ENCODE assay signal across 10 cellular contexts in the genomic region with DNA sequence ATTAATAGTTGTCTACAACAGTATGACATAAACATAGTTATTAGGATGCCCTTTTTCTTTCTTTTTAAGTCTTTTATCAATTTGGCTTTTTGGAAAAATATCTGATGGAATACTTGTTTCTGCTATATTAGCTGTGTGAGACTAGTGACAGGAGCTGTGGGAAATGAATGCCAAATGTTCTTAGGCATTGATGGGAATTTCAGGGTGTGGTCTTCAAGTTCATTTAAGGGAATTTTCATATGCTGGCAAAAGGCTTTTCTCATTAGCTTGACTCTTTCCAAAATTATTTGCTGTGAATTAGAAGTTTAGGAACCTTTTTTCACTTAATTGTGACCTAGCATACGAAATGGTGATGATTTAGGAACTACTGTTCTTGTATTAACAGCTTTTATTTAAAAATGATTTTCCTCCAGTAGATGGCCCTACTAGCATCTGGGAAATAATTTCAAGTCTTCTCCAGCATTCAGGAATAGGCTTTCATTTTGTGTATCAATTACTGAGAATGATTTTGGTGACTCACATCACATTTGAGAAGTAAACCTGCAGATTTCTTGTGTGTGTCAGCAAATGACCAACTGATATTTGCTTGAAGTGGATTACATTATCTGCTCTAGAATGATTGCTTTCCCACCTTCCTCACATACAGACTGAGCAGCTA.
DNase-seq lines count a peak whose midpoint lies in the region; ATAC-seq, FAIRE-seq and TF ChIP-seq lines count a peak whose summit lies in the region.
"Had no signal": no experiment of that assay in that cellular context is flagged by ENCODE, and none has a peak within 500 bp of the region (broad histone marks: within the 10 kb centered on the region; RNA-seq: fewer than 3 reads in every experiment).

No MANE protein-coding gene starts in this region.

- no peak for FAIRE-seq in HTR-8/SVneo (lab: Jason Lieb, UNC)

- H3K4me1 ChIP-seq in BE2C (no peaks in the 10 kb centered on the region), body of pancreas (no peaks in the 10 kb centered on the region), Caco-2 (no peaks in the 10 kb centered on the region)
- H3K4me1 ChIP-seq in CD8-positive, alpha-beta memory T cell (ENCODE audit: insufficient read depth, low read length) = no peaks in the 10 kb centered on the region
- H3K4me1 ChIP-seq: ascending aorta had no signal

- 82 to 84% methylated on average over 1 of the region's 1 CpG for WGBS in body of pancreas, 2 donors

- H3K36me3 Mint-ChIP-seq in memory B cell (peaks cover 43% of the 10 kb centered on the region), Caco-2 (ENCODE audit: insufficient read depth, unreplicated experiment) (peaks cover 61% of the 10 kb centered on the region)
- peaks cover 9 to 80% (median 32%) of the 10 kb centered on the region in 3 donors for H3K36me3 Mint-ChIP-seq in CD8-positive, alpha-beta memory T cell

- peaks cover 34% of the 10 kb centered on the region for H3K36me3 ChIP-seq in BE2C
- H3K36me3 ChIP-seq in body of pancreas (replicated peaks in 1 of 2; ENCODE audit: insufficient read depth in 1 of 2, low read depth in 2 of 2) = peaks cover 4 to 14% of the 10 kb centered on the region in 2 donors
- no peaks in the 10 kb centered on the region for H3K36me3 ChIP-seq in Caco-2 (ENCODE audit: control insufficient read depth, insufficient read depth, low read length)
- H3K36me3 ChIP-seq in CD8-positive, alpha-beta memory T cell (ENCODE audit: insufficient read depth, low read length) = peaks cover 34% of the 10 kb centered on the region

- no peaks in the 10 kb centered on the region for H3K27me3 ChIP-seq in BE2C
- no peaks in the 10 kb centered on the region for H3K27me3 ChIP-seq in body of pancreas
- H3K27me3 ChIP-seq in Caco-2 (replicated peaks; ENCODE audit: control insufficient read depth, insufficient read depth, low read length) = no peaks in the 10 kb centered on the region
- H3K27me3 ChIP-seq in CD8-positive, alpha-beta memory T cell (ENCODE audit: insufficient read depth, low read length, poor library complexity, severe bottlenecking) = no peaks in the 10 kb centered on the region
- H3K27me3 ChIP-seq: ascending aorta had no signal

- CTCF ChIA-PET in Caco-2 (lab: Charles Lee) = interaction anchor here (0.8 kb wide), 1 partner anchor 13 kb away, joined by 3 read pairs; no protein-coding TSS in a partner anchor
- CTCF ChIA-PET in CD8-positive, alpha-beta memory T cell (lab: Charles Lee) = no interaction called here

- ATAC-seq in body of pancreas (no peak), memory B cell (ENCODE audit: low read depth) (no peak)

- TF ChIP-seq CTCF in BE2C (IDR thresholded peaks at IDR 0.05; ENCODE audit: low read depth, low read length) = peak; percentile 34
- peak in 5 of 7 experiments; percentile 23 to 63 (median 45) for TF ChIP-seq CTCF in body of pancreas (IDR thresholded peaks at IDR 0.05)
- TF ChIP-seq CTCF in Caco-2 (IDR thresholded peaks at IDR 0.05; ENCODE audit: insufficient read depth in 1 of 2, low read depth in 1 of 2, low read length in 1 of 2, severe bottlenecking in 1 of 2, unreplicated experiment in 1 of 2) = no peak

- DNase-seq in BE2C (no peak), HTR-8/SVneo (ENCODE audit: insufficient read length, low spot score) (peak; percentile 17), body of pancreas (no peak), memory B cell (ENCODE audit: low spot score in 2 of 2) (no peak), D341Med (ENCODE audit: low spot score) (no peak), Caco-2 (no peak)
- DNase-seq in CD8-positive, alpha-beta memory T cell = no peak
- DNase-seq: KG1; stimulated activated CD4-positive, alpha-beta T cell treated with anti-CD3 and anti-CD28 coated beads, Interleukin-12 subunit alpha, Interleukin-12 subunit beta, amount 100 ng/mL, for 4 hours had no signal

- H3K4me1 Mint-ChIP-seq in memory B cell (no peaks in the 10 kb centered on the region), Caco-2 (ENCODE audit: low read depth, unreplicated experiment) (no peaks in the 10 kb centered on the region)
- no peaks in the 10 kb centered on the region for H3K4me1 Mint-ChIP-seq in CD8-positive, alpha-beta memory T cell

- no peaks in the 10 kb centered on the region for H3K27me3 Mint-ChIP-seq in memory B cell
- no peaks in the 10 kb centered on the region for H3K27me3 Mint-ChIP-seq in Caco-2 (ENCODE audit: insufficient read depth, unreplicated experiment)
- H3K27me3 Mint-ChIP-seq in CD8-positive, alpha-beta memory T cell = no peaks in the 10 kb centered on the region

- no peak overlapping the region for H3K4me3 Mint-ChIP-seq in memory B cell
- H3K4me3 Mint-ChIP-seq in Caco-2 (ENCODE audit: unreplicated experiment) = no peak overlapping the region
- H3K4me3 Mint-ChIP-seq in CD8-positive, alpha-beta memory T cell = no peak overlapping the region

- no TSS peak for BruUV-seq in Caco-2 (replicated peaks; lab: Mats Ljungman, UMichigan)

- POLR2A ChIA-PET in Caco-2 (lab: Charles Lee) = no interaction called here
- POLR2A ChIA-PET in CD8-positive, alpha-beta memory T cell (lab: Charles Lee) = no interaction called here

- intact Hi-C loops in body of pancreas (cut with DNase I) = no loop called here
- intact Hi-C loops in Caco-2 (cut with micrococcal nuclease; ENCODE audit: unreplicated experiment) = no loop called here

- H3K27ac ChIP-seq in body of pancreas = no peak overlapping the region
- H3K27ac ChIP-seq in CD8-positive, alpha-beta memory T cell (ENCODE audit: low read depth, low read length) = no peak overlapping the region
- H3K27ac ChIP-seq: ascending aorta had no signal

- no peak overlapping the region for H3K4me3 ChIP-seq in BE2C (ENCODE audit: low read depth, low read length)
- H3K4me3 ChIP-seq in body of pancreas = no peak overlapping the region
- H3K4me3 ChIP-seq in Caco-2 (ENCODE audit: low read depth, low read length) = no peak overlapping the region
- H3K4me3 ChIP-seq in CD8-positive, alpha-beta memory T cell (ENCODE audit: low read length) = no peak overlapping the region
- H3K4me3 ChIP-seq: ascending aorta had no signal

- H3K9me3 ChIP-seq in BE2C (no peaks in the 10 kb centered on the region), body of pancreas (no peaks in the 10 kb centered on the region), Caco-2 (no peaks in the 10 kb centered on the region)
- H3K9me3 ChIP-seq in CD8-positive, alpha-beta memory T cell (ENCODE audit: low read length) = no peaks in the 10 kb centered on the region
- H3K9me3 ChIP-seq: ascending aorta had no signal

- H3K9me3 Mint-ChIP-seq in memory B cell (no peaks in the 10 kb centered on the region), Caco-2 (ENCODE audit: unreplicated experiment) (no peaks in the 10 kb centered on the region)
- no peaks in the 10 kb centered on the region for H3K9me3 Mint-ChIP-seq in CD8-positive, alpha-beta memory T cell

- H3K27ac Mint-ChIP-seq in memory B cell (peak overlapping the region; percentile 58), Caco-2 (ENCODE audit: unreplicated experiment) (no peak overlapping the region)
- H3K27ac Mint-ChIP-seq in CD8-positive, alpha-beta memory T cell = peak overlapping the region in 2 of 8 donors; percentile 4 to 7

- TF ChIP-seq POLR2A in body of pancreas (IDR thresholded peaks at IDR 0.05) = no peak

Comparison
In these comparisons a context has a peak if more than half of its experiments do, and no peak if none do; other contexts are left out.
1. CTCF ChIP-seq: peak in BE2C (single experiment) and body of pancreas (5 of 7); none in Caco-2 (0 of 2).